21 cellular contexts compared by ENCODE assay signal in genomic region chr2:205217004-205217403, GRCh38.
DNase-seq lines count a peak whose midpoint lies in the region; ATAC-seq, FAIRE-seq and TF ChIP-seq lines count a peak whose summit lies in the region.
"Had no signal": no experiment of that assay in that cellular context is flagged by ENCODE, and none has a peak within 500 bp of the region (broad histone marks: within the 10 kb centered on the region; RNA-seq: fewer than 3 reads in every experiment).

No MANE protein-coding gene starts in this region.

- H3K4ac ChIP-seq in neuronal stem cell (ENCODE audit: low read length), result no peak overlapping the region

- TF ChIP-seq CTCF in K562 (IDR thresholded peaks at IDR 0.05 in 2 of 3, conservative IDR thresholded peaks at IDR 0.05 in 1 of 3; ENCODE audit: insufficient read depth in 2 of 3, low read depth in 1 of 3, low read length in 3 of 3) (no peak), WTC11 (IDR thresholded peaks at IDR 0.05) (no peak), BE2C (IDR thresholded peaks at IDR 0.05; ENCODE audit: low read depth, low read length) (no peak)

- H3K79me1 ChIP-seq in neuronal stem cell (ENCODE audit: low read depth, low read length), result no peaks in the 10 kb centered on the region

- no peaks in the 10 kb centered on the region for H3K27me3 ChIP-seq in K562 (ENCODE audit: control insufficient read depth in 2 of 2, insufficient read depth in 2 of 2, low read length in 2 of 2)
- no peaks in the 10 kb centered on the region for H3K27me3 ChIP-seq in neuronal stem cell (ENCODE audit: control insufficient read depth in 3 of 3, insufficient read depth in 3 of 3, low read depth in 1 of 3, low read length in 3 of 3)
- no peaks in the 10 kb centered on the region for H3K27me3 ChIP-seq in BE2C

- no TSS peak for BruUV-seq in K562 (replicated peaks; lab: Mats Ljungman, UMichigan)

- H3K27me3 Mint-ChIP-seq in WTC11 (ENCODE audit: low read depth), result no peaks in the 10 kb centered on the region
- H3K27me3 Mint-ChIP-seq: B cell; CD4-positive, CD25-positive, alpha-beta regulatory T cell had no signal

- no peak overlapping the region for H2BK12ac ChIP-seq in neuronal stem cell (ENCODE audit: low read length)

- H3K4me3 Mint-ChIP-seq in WTC11, result no peak overlapping the region
- H3K4me3 Mint-ChIP-seq: B cell; CD4-positive, CD25-positive, alpha-beta regulatory T cell; CD8-positive, alpha-beta memory T cell; HFFc6 had no signal

- no peaks in the 10 kb centered on the region for H3K9me3 Mint-ChIP-seq in WTC11
- H3K9me3 Mint-ChIP-seq: CD8-positive, alpha-beta memory T cell; HFFc6 had no signal

- no peak overlapping the region for H2AFZ ChIP-seq in K562 (ENCODE audit: low read depth, low read length)
- H2AFZ ChIP-seq in neuronal stem cell (ENCODE audit: low read length), result no peak overlapping the region
- H2AFZ ChIP-seq: GM23248 had no signal

- peaks cover 29% of the 10 kb centered on the region for H3K4me1 Mint-ChIP-seq in WTC11
- H3K4me1 Mint-ChIP-seq: B cell; CD4-positive, CD25-positive, alpha-beta regulatory T cell; CD8-positive, alpha-beta memory T cell had no signal

- H3K27ac ChIP-seq in K562 (ENCODE audit: extremely low read depth, low read depth, low read length) (no peak overlapping the region), neuronal stem cell (replicated peaks; ENCODE audit: low read length) (no peak overlapping the region)
- H3K27ac ChIP-seq: GM23248 had no signal

- DNase-seq in left ventricle myocardium superior (no peak), Right ventricle myocardium superior (no peak), K562 (ENCODE audit: extremely low read depth in 1 of 4, low spot score in 3 of 4) (no peak), neuronal stem cell (ENCODE audit: low spot score) (no peak), WTC11 (ENCODE audit: low spot score) (no peak), Ammon's horn (ENCODE audit: low spot score) (no peak), BE2C (no peak)
- DNase-seq: 8988T; C1 segment of cervical spinal cord; CD4-positive, CD25-positive, alpha-beta regulatory T cell; CD8-positive, alpha-beta memory T cell; COR-L47; GM23248; HCEC 1CT; HFFc6 had no signal

- no peak overlapping the region for H3K27ac Mint-ChIP-seq in WTC11
- H3K27ac Mint-ChIP-seq: B cell; CD4-positive, CD25-positive, alpha-beta regulatory T cell; CD8-positive, alpha-beta memory T cell; HFFc6 had no signal

- FAIRE-seq in K562 (lab: Jason Lieb, UNC), result no peak
- FAIRE-seq: D721Med, G401.6, GM12891, H54, HepG2 had no signal

- no peak overlapping the region for H4K91ac ChIP-seq in neuronal stem cell (ENCODE audit: low read depth, low read length, poor library complexity)

- H3K23ac ChIP-seq in neuronal stem cell (ENCODE audit: low read depth, low read length, poor library complexity), result no peak overlapping the region

- no peaks in the 10 kb centered on the region for H3K4me1 ChIP-seq in K562 (replicated peaks in 1 of 2; ENCODE audit: control insufficient read depth in 2 of 2, insufficient read depth in 2 of 2, low read length in 2 of 2)
- H3K4me1 ChIP-seq in neuronal stem cell (ENCODE audit: control insufficient read depth in 2 of 2, insufficient read depth in 1 of 2, low read depth in 1 of 2, low read length in 2 of 2), result peaks cover 0 to 2% of the 10 kb centered on the region in 2 donors
- no peaks in the 10 kb centered on the region for H3K4me1 ChIP-seq in BE2C

- ATAC-seq in left ventricle myocardium superior, result peak; percentile 22
- no peak for ATAC-seq in Right ventricle myocardium superior (ENCODE audit: poor library complexity)
- no peak for ATAC-seq in K562
- no peak for ATAC-seq in WTC11
- ATAC-seq: HepG2 had no signal

- H3K9me3 ChIP-seq in K562 (replicated peaks; ENCODE audit: control insufficient read depth, insufficient read depth, low read depth, low read length), result no peaks in the 10 kb centered on the region
- H3K9me3 ChIP-seq in neuronal stem cell (replicated peaks in 1 of 2; ENCODE audit: control insufficient read depth in 2 of 2, insufficient read depth in 1 of 2, low read depth in 1 of 2, low read length in 2 of 2), result no peaks in the 10 kb centered on the region
- H3K9me3 ChIP-seq in BE2C, result no peaks in the 10 kb centered on the region

- H3K9me1 ChIP-seq in K562 (ENCODE audit: control insufficient read depth, insufficient read depth, low read length), result no peaks in the 10 kb centered on the region

- CTCF ChIA-PET in K562 (lab: Yijun Ruan, JAX; ENCODE audit: low intra/inter-chr PET ratio), result no interaction called here
- CTCF ChIA-PET in WTC11 (lab: Charles Lee), result interaction anchor here (0.5 kb wide), 1 partner anchor 994 kb away, joined by 3 read pairs; no protein-coding TSS in a partner anchor

- no peak for TF ChIP-seq RAD21 in K562 (CRISPR knock-in tag; conservative IDR thresholded peaks at IDR 0.05 in 1 of 2, IDR thresholded peaks at IDR 0.05 in 1 of 2)

- H2AK5ac ChIP-seq in neuronal stem cell (ENCODE audit: low read depth, low read length), result no peak overlapping the region

- no peaks in the 10 kb centered on the region for H3K36me3 ChIP-seq in K562 (ENCODE audit: control insufficient read depth, insufficient read depth, low read length)
- H3K36me3 ChIP-seq in neuronal stem cell (replicated peaks in 1 of 2; ENCODE audit: control insufficient read depth in 2 of 2, insufficient read depth in 2 of 2, low read length in 2 of 2), result no peaks in the 10 kb centered on the region
- H3K36me3 ChIP-seq in BE2C, result no peaks in the 10 kb centered on the region

- in situ Hi-C loops in K562 (cut with MboI), result no loop called here

- no peak overlapping the region for H4K8ac ChIP-seq in neuronal stem cell (ENCODE audit: low read depth, low read length)

- peak overlapping the region; percentile 48 for H3K18ac ChIP-seq in neuronal stem cell (ENCODE audit: low read length)

- H3K9ac ChIP-seq in K562 (ENCODE audit: insufficient read depth in 1 of 2, low read depth in 2 of 2, low read length in 2 of 2), result no peak overlapping the region
- H3K9ac ChIP-seq in neuronal stem cell (ENCODE audit: low read depth, low read length, poor library complexity), result no peak overlapping the region
- H3K9ac ChIP-seq: GM23248 had no signal

- POLR2A ChIA-PET in K562 (lab: Yijun Ruan, JAX) (no interaction called here), WTC11 (lab: Charles Lee) (no interaction called here)

- H3K14ac ChIP-seq in neuronal stem cell (ENCODE audit: low read length), result no peak overlapping the region

- no peak overlapping the region for H2BK15ac ChIP-seq in neuronal stem cell (ENCODE audit: low read length)

- TF ChIP-seq EP300 in K562 (IDR thresholded peaks at IDR 0.05; ENCODE audit: low read length), result no peak

- no peaks in the 10 kb centered on the region for H4K20me1 ChIP-seq in K562 (replicated peaks; ENCODE audit: control insufficient read depth, insufficient read depth, low read length)

- H2BK5ac ChIP-seq in neuronal stem cell (ENCODE audit: low read length), result no peak overlapping the region

- H2BK120ac ChIP-seq in neuronal stem cell (ENCODE audit: low read depth, low read length), result no peak overlapping the region

- no peaks in the 10 kb centered on the region for H3K79me2 ChIP-seq in K562 (ENCODE audit: control insufficient read depth, insufficient read depth, low read length)

- H3K4me2 ChIP-seq in K562 (ENCODE audit: insufficient read depth, low read length) (no peak overlapping the region), neuronal stem cell (ENCODE audit: insufficient read depth, low read length, poor library complexity, severe bottlenecking) (no peak overlapping the region)

- intact Hi-C loops in left ventricle myocardium superior (cut with micrococcal nuclease) (no loop called here), Right ventricle myocardium superior (cut with DNase I) (no loop called here), K562 (cut with micrococcal nuclease) (no loop called here)

- no peak for TF ChIP-seq POLR2A in K562 (conservative IDR thresholded peaks at IDR 0.05)

- no peaks in the 10 kb centered on the region for H3K36me3 Mint-ChIP-seq in WTC11
- H3K36me3 Mint-ChIP-seq: CD4-positive, CD25-positive, alpha-beta regulatory T cell; CD8-positive, alpha-beta memory T cell had no signal

- 83% methylated on average over 1 of the region's 1 CpG for WGBS in K562 (ENCODE audit: insufficient coverage, low coverage, missing lambda C conversion rate)
- no CpG with 5 or more reads among the region's 1 CpG for WGBS in neuronal stem cell (ENCODE audit: extremely low coverage in 2 of 2, insufficient read length in 2 of 2, insufficient replicate concordance in 1 of 2), 2 donors

- H3K4me3 ChIP-seq in K562 (no peak overlapping the region), neuronal stem cell (ENCODE audit: low read length in 2 of 2) (no peak overlapping the region), BE2C (ENCODE audit: low read depth, low read length) (no peak overlapping the region)
- H3K4me3 ChIP-seq: GM23248 had no signal

TF ChIP-seq in K562, 482 proteins besides CTCF, POLR2A, EP300 and RAD21:
- 0 out of 2 replicates have a peak, but pooled peaks have one; percentile 5 for TF ChIP-seq ZNF589 (CRISPR knock-in tag; IDR thresholded peaks at IDR 0.05; ENCODE audit: low read depth)
- no peak for TF ChIP-seq NR0B1 (IDR thresholded peaks at IDR 0.05; ENCODE audit: partially characterized antibody)

TF ChIP-seq in WTC11, 78 proteins besides CTCF, POLR2A, EP300 and RAD21 (continues in another document):
- no peak for TF ChIP-seq TEAD4 (CRISPR knock-in tag; IDR thresholded peaks at IDR 0.05)
- no peak for TF ChIP-seq FOXK1 (CRISPR knock-in tag; IDR thresholded peaks at IDR 0.05)
